In the genomic region with DNA sequence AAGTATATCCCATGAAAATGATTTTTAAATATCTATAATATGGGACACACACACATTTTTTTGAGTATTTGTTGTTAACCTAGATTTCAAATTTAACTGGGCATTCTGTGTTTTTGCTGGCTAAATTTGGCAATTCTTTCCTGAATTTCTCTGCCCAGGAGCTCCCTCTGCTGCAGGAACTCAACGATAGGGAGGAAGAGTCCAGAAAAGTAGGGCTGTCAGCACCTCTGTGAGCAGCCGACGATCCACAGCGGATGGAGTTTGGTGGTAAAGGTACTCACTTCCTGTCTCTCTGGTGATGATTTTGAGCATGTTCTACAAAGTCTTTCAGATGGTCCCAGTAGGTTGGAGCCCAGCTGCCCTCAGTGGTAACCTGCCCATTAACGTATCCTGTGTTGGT, we compare ENCODE assay signal across 21 cellular contexts. TPM values are rescaled to one million over a fixed set of nuclear protein-coding genes. Genes with fewer than 3 reads are reported as not detected.
DNase-seq lines count a peak whose midpoint lies in the region; ATAC-seq and TF ChIP-seq lines count a peak whose summit lies in the region.
"Had no signal": no experiment of that assay in that cellular context is flagged by ENCODE, and none has a peak within 500 bp of the region (broad histone marks: within the 10 kb centered on the region; RNA-seq: fewer than 3 reads in every experiment).

No MANE protein-coding gene starts in this region.

- H3K27me3 ChIP-seq in DND-41 (ENCODE audit: insufficient read depth, low read length, poor library complexity) (peaks cover 3% of the 10 kb centered on the region), Loucy (ENCODE audit: insufficient read depth, low read length, poor library complexity, severe bottlenecking) (no peaks in the 10 kb centered on the region), mesendoderm (ENCODE audit: insufficient read depth, low read length, poor library complexity) (no peaks in the 10 kb centered on the region)
- H3K27me3 ChIP-seq: BLaER1, tibial artery had no signal

- H3K4me1 ChIP-seq in DND-41 (ENCODE audit: insufficient read depth, low read length) (no peaks in the 10 kb centered on the region), Loucy (ENCODE audit: insufficient read depth, low read length, poor library complexity, severe bottlenecking) (no peaks in the 10 kb centered on the region), mesendoderm (ENCODE audit: control insufficient read depth, low read depth, low read length) (no peaks in the 10 kb centered on the region)
- H3K4me1 ChIP-seq: BLaER1 had no signal

- H3K79me2 ChIP-seq in DND-41 (ENCODE audit: insufficient read depth, low read length) = no peaks in the 10 kb centered on the region
- no peaks in the 10 kb centered on the region for H3K79me2 ChIP-seq in Loucy (ENCODE audit: insufficient read depth, low read length)
- no peaks in the 10 kb centered on the region for H3K79me2 ChIP-seq in mesendoderm (ENCODE audit: control insufficient read depth, insufficient read depth, low read length)

- DNase-seq in DND-41 (no peak), choroid plexus epithelial cell (ENCODE audit: low read depth) (no peak), mesendoderm (peak; percentile 29), pons (ENCODE audit: low spot score) (no peak), kidney glomerular epithelial cell (lab: John Stamatoyannopoulos, UW) (no peak), NCI-H748 treated with DMSO at 0.1 percent for 48 hours (lab: John Stamatoyannopoulos, UW) (no peak)
- DNase-seq: activated naive CD4-positive, alpha-beta T cell treated with anti-CD3 and anti-CD28 coated beads, Interleukin-2, amount 10 ng/mL, durations not matched to agents 7 days and 5 days; Calu3; Kasumi-1; NCI-H1048; NCI-H1930; NCI-H226; nucleus accumbens; SHP77 treated with DMSO at 0.1 percent for 48 hours; stimulated activated CD4-positive, alpha-beta T cell treated with anti-CD3 and anti-CD28 coated beads, Interleukin-12 subunit alpha, Interleukin-12 subunit beta, amount 100 ng/mL, for 4 hours; stimulated activated CD4-positive, alpha-beta T cell treated with anti-CD3 and anti-CD28 coated beads, Interleukin-4, amount 100 ng/mL, for 4 hours; stimulated activated naive CD8-positive, alpha-beta T cell treated with anti-CD3 and anti-CD28 coated beads, Interleukin-15, amount 100 ng/mL, for 72 hours; tibial artery had no signal

- no peak overlapping the region for H3K4me3 ChIP-seq in DND-41 (ENCODE audit: low read depth in 1 of 2, low read length in 2 of 2)
- H3K4me3 ChIP-seq in Loucy (ENCODE audit: low read length, poor library complexity, severe bottlenecking) = no peak overlapping the region
- H3K4me3 ChIP-seq in choroid plexus epithelial cell (ENCODE audit: low read depth, low read length) = no peak overlapping the region
- H3K4me3 ChIP-seq in mesendoderm (ENCODE audit: low read length) = no peak overlapping the region
- H3K4me3 ChIP-seq: BLaER1, tibial artery had no signal

- H3K56ac ChIP-seq in mesendoderm (ENCODE audit: low read length) = no peak overlapping the region

- H3F3A ChIP-seq in Loucy (ENCODE audit: low read depth) = no peaks in the 10 kb centered on the region

- H3K9me3 ChIP-seq in DND-41 (ENCODE audit: insufficient read depth, low read length, severe bottlenecking) (no peaks in the 10 kb centered on the region), Loucy (ENCODE audit: insufficient read depth, low read depth, low read length) (no peaks in the 10 kb centered on the region)
- H3K9me3 ChIP-seq: BLaER1, tibial artery had no signal

- no peak overlapping the region for H4K8ac ChIP-seq in mesendoderm (ENCODE audit: low read depth, low read length)

- no peak overlapping the region for H2AK5ac ChIP-seq in mesendoderm (ENCODE audit: low read length)

- H3K36me3 ChIP-seq in DND-41 (ENCODE audit: insufficient read depth, low read length) (no peaks in the 10 kb centered on the region), Loucy (ENCODE audit: insufficient read depth, low read length) (no peaks in the 10 kb centered on the region), mesendoderm (ENCODE audit: control insufficient read depth, insufficient read depth, low read length) (no peaks in the 10 kb centered on the region)
- H3K36me3 ChIP-seq: BLaER1, tibial artery had no signal

- H3K18ac ChIP-seq in mesendoderm (ENCODE audit: low read length) = no peak overlapping the region

- H2AFZ ChIP-seq in DND-41 (ENCODE audit: low read depth, low read length) (no peak overlapping the region), Loucy (ENCODE audit: low read length) (peak overlapping the region; percentile 50; the same call in 1 of the 2 replicates)

- no peaks in the 10 kb centered on the region for H3K9me2 ChIP-seq in Loucy (replicated peaks; ENCODE audit: low read depth, low read length)

- H2BK120ac ChIP-seq in mesendoderm (ENCODE audit: low read depth, low read length) = no peak overlapping the region

- no CpG with 5 or more reads among the region's 5 CpGs for WGBS in mesendoderm (ENCODE audit: extremely low coverage, insufficient coverage, low lambda C conversion rate)

- H4K20me1 ChIP-seq in DND-41 (ENCODE audit: insufficient read depth, low read length) = no peaks in the 10 kb centered on the region
- no peaks in the 10 kb centered on the region for H4K20me1 ChIP-seq in Loucy (ENCODE audit: insufficient read depth, low read length, poor library complexity, severe bottlenecking)
- H4K20me1 ChIP-seq: BLaER1 had no signal

- no peaks in the 10 kb centered on the region for H3K79me1 ChIP-seq in mesendoderm (ENCODE audit: low read length)

- no peak for ATAC-seq in DND-41 (ENCODE audit: insufficient read depth, low read depth)
- ATAC-seq: activated CD4-positive, CD25-positive, alpha-beta regulatory T cell treated with anti-CD3 and anti-CD28 coated beads, Interleukin-2, amount 50 U/mL, for 24 hours; stimulated activated naive CD8-positive, alpha-beta T cell treated with anti-CD3 and anti-CD28 coated beads, Interleukin-15, amount 100 ng/mL, for 72 hours had no signal

- no peak overlapping the region for H2BK15ac ChIP-seq in mesendoderm (replicated peaks; ENCODE audit: low read depth)

- H4K5ac ChIP-seq in mesendoderm (ENCODE audit: low read length) = no peak overlapping the region

- peak; percentile 6 for TF ChIP-seq CTCF in DND-41 (IDR thresholded peaks at IDR 0.05; ENCODE audit: borderline replicate concordance, extremely low read depth, low read length, poor library complexity, severe bottlenecking)
- peak; percentile 41; the same call in 1 of the 2 replicates for TF ChIP-seq CTCF in Loucy (conservative IDR thresholded peaks at IDR 0.05; ENCODE audit: low read length)
- TF ChIP-seq CTCF in choroid plexus epithelial cell (conservative IDR thresholded peaks at IDR 0.05; ENCODE audit: low read depth, low read length) = peak; percentile 57

- H3K9ac ChIP-seq in DND-41 (ENCODE audit: low read depth, low read length) (no peak overlapping the region), Loucy (ENCODE audit: low read depth, low read length, poor library complexity, severe bottlenecking) (no peak overlapping the region), mesendoderm (ENCODE audit: low read length) (no peak overlapping the region)
- H3K9ac ChIP-seq: BLaER1 had no signal

- no peak overlapping the region for H3K27ac ChIP-seq in DND-41 (ENCODE audit: low read length)
- no peak overlapping the region for H3K27ac ChIP-seq in mesendoderm (ENCODE audit: low read depth, low read length)
- H3K27ac ChIP-seq: BLaER1, tibial artery had no signal

- no peak overlapping the region for H2BK5ac ChIP-seq in mesendoderm (ENCODE audit: low read length)

- H3K4me2 ChIP-seq in DND-41 (ENCODE audit: insufficient read depth, low read length) = no peak overlapping the region
- H3K4me2 ChIP-seq in Loucy (ENCODE audit: low read depth, low read length, poor library complexity, severe bottlenecking) = no peak overlapping the region
- H3K4me2 ChIP-seq in mesendoderm (ENCODE audit: low read length) = no peak overlapping the region
- H3K4me2 ChIP-seq: BLaER1 had no signal

- no peak overlapping the region for H3K4ac ChIP-seq in mesendoderm (ENCODE audit: low read depth, low read length)

- H3K23ac ChIP-seq in mesendoderm (ENCODE audit: low read length) = no peak overlapping the region

RNA-seq across cellular contexts. Expression of a gene that starts 23.1 kb away (rescaled TPM):
- 14.4 TPM for polyA plus RNA-seq in mesendoderm (2013, experiment 1 of 2)
- 14.5 TPM for polyA plus RNA-seq in mesendoderm (2013, experiment 2 of 2)

Comparison
In these comparisons a context has a peak if more than half of its experiments do, and no peak if none do; other contexts are left out.
1. CTCF ChIP-seq: peak in every context shown above with its lines; median percentile 57 in choroid plexus epithelial cell; 41 in Loucy; 6 in DND-41.